In the genomic region with DNA sequence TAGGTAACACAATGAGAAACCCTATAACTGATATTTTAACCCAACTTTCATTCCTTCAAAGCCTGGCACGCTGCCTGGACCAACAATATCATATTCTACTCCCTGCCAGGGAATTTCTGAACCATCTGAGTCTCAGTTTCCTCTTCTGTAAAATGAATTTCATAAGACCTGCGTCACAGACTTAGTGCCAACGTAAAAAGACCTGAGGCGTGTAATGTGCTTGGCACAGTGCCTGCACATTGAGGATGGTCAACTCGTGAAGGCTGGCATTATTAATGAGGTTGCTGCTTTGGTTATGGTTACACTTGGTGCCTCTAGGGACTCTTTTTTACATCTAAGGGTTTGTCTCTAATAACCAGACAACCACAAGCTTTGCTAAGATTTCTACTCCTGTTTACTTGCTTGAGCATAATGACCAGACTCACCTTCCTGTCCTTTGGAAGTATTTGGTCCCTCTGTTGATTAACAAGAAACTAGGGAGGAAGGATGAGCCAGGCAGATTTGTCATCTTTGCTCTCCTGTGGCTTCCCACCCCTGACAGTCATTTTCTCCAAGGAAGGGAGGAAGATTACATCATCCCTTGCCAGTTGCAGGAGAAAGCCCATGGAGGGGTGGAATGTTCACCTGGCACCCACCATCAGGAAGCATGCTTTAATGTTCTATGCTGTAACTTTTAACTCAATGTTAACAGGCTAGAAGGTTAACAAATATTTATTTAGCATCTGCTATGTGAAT, we compare ENCODE assay signal across 12 cellular contexts.
DNase-seq lines count a peak whose midpoint lies in the region; ATAC-seq and TF ChIP-seq lines count a peak whose summit lies in the region.
"Had no signal": no experiment of that assay in that cellular context is flagged by ENCODE, and none has a peak within 500 bp of the region (broad histone marks: within the 10 kb centered on the region; RNA-seq: fewer than 3 reads in every experiment).

No MANE protein-coding gene starts in this region.

- CTCF ChIA-PET in SK-N-SH (lab: Yijun Ruan, JAX) = no interaction called here

- peaks cover 70% of the 10 kb centered on the region for H3F3A ChIP-seq in SK-N-SH (replicated peaks; ENCODE audit: insufficient read depth)

- TF ChIP-seq EP300 in SK-N-SH (IDR thresholded peaks at IDR 0.05; ENCODE audit: borderline replicate concordance in 1 of 2, low read depth in 1 of 2, low read length in 1 of 2) = peak in 1 of 2 experiments; percentile 57; a peak in 1 of 4 replicates

- TF ChIP-seq RAD21 in SK-N-SH (IDR thresholded peaks at IDR 0.05; ENCODE audit: low read length) = no peak

- H3K36me3 ChIP-seq in SK-N-SH (replicated peaks in 1 of 2; ENCODE audit: control insufficient read depth in 1 of 2, insufficient read depth in 2 of 2, low read length in 1 of 2) (peaks cover 19 to 42% of the 10 kb centered on the region in 2 experiments), heart left ventricle (no peaks in the 10 kb centered on the region)

- intact Hi-C loops in heart left ventricle (cut with DNase I) = no loop called here

- ATAC-seq in left lobe of liver (no peak), heart left ventricle (no peak)

- H3K9me3 ChIP-seq in SK-N-SH (no peaks in the 10 kb centered on the region), heart left ventricle (no peaks in the 10 kb centered on the region)
- H3K9me3 ChIP-seq: esophagus squamous epithelium had no signal

- TF ChIP-seq CTCF in SK-N-SH (IDR thresholded peaks at IDR 0.05) (no peak), fibroblast of pulmonary artery (IDR thresholded peaks at IDR 0.05; ENCODE audit: low read length, missing control alignments) (no peak), heart left ventricle (IDR thresholded peaks at IDR 0.05) (no peak)

- H3K27me3 ChIP-seq in SK-N-SH (ENCODE audit: insufficient read depth) = no peaks in the 10 kb centered on the region
- no peaks in the 10 kb centered on the region for H3K27me3 ChIP-seq in heart left ventricle
- H3K27me3 ChIP-seq: esophagus squamous epithelium had no signal

- DNase-seq in ACHN (peak; percentile 25), HS-5 (ENCODE audit: low read depth) (peak; percentile 19), SK-N-SH (no peak), fibroblast of pulmonary artery (ENCODE audit: low read depth) (peak; percentile 64), left lobe of liver (ENCODE audit: low spot score) (no peak), heart left ventricle (no peak), caudate nucleus (lab: John Stamatoyannopoulos, UW) (no peak), substantia nigra (lab: John Stamatoyannopoulos, UW) (no peak)
- DNase-seq: activated naive CD4-positive, alpha-beta T cell treated with anti-CD3 and anti-CD28 coated beads, Interleukin-2, amount 50 U/mL, for 16 hours; DMS53; esophagus squamous epithelium; NCI-H1436 had no signal

- in situ Hi-C loops in ACHN (cut with HindIII; ENCODE audit: low pct_ligation_motif_present, low pct_unique_long_range_greater_than_20kb, low sequenced_read_pairs) = no loop called here

- no peaks in the 10 kb centered on the region for H3K9me2 ChIP-seq in SK-N-SH

- no peak overlapping the region for H2AFZ ChIP-seq in SK-N-SH (ENCODE audit: low read depth)

- WGBS in SK-N-SH (ENCODE audit: low lambda C conversion rate) = 35% methylated on average over 5 of the region's 5 CpGs
- 74 to 86% (median 78%) methylated on average over 5 of the region's 5 CpGs for WGBS in heart left ventricle, 4 donors

- no peaks in the 10 kb centered on the region for H4K20me1 ChIP-seq in SK-N-SH (ENCODE audit: insufficient read depth)

- TF ChIP-seq POLR2A in heart left ventricle (IDR thresholded peaks at IDR 0.05) = no peak

- H3K27ac ChIP-seq in SK-N-SH (ENCODE audit: low read depth in 2 of 2, low read length in 1 of 2) (peak overlapping the region; percentile 11 to 100; a peak in 3 of 4 replicates), heart left ventricle (no peak overlapping the region), caudate nucleus (ENCODE audit: low read depth, low read length) (no peak overlapping the region), substantia nigra (ENCODE audit: low read depth, low read length, poor library complexity, severe bottlenecking) (no peak overlapping the region)
- H3K27ac ChIP-seq: esophagus squamous epithelium had no signal

- H3K9ac ChIP-seq in SK-N-SH = peak overlapping the region; percentile 74

- POLR2A ChIA-PET in SK-N-SH (lab: Yijun Ruan, JAX) = no interaction called here

- H3K4me1 ChIP-seq in SK-N-SH (ENCODE audit: control insufficient read depth in 1 of 2, insufficient read depth in 2 of 2, low read depth in 1 of 2, low read length in 1 of 2) = peaks cover 0 to 69% of the 10 kb centered on the region in 2 experiments; a peak in 3 of 4 replicates
- H3K4me1 ChIP-seq in heart left ventricle = peaks cover 0 to 9% (median 0%) of the 10 kb centered on the region in 12 donors
- H3K4me1 ChIP-seq: esophagus squamous epithelium had no signal

- H3K4me3 ChIP-seq in SK-N-SH (ENCODE audit: low read depth in 2 of 2, low read length in 1 of 2) (no peak overlapping the region), fibroblast of pulmonary artery (replicated peaks; ENCODE audit: low read depth, low read length) (no peak overlapping the region), heart left ventricle (no peak overlapping the region)
- H3K4me3 ChIP-seq: esophagus squamous epithelium had no signal

- H3K4me2 ChIP-seq in SK-N-SH = peak overlapping the region; percentile 54

- peaks cover 37% of the 10 kb centered on the region for H3K79me2 ChIP-seq in SK-N-SH (ENCODE audit: insufficient read depth)

TF ChIP-seq in SK-N-SH, 30 proteins besides CTCF, POLR2A, EP300 and RAD21 (continues in another document):
- TF ChIP-seq ELF1 (IDR thresholded peaks at IDR 0.05) = no peak
- TF ChIP-seq GATA2 (CRISPR knock-in tag; IDR thresholded peaks at IDR 0.05) = no peak
- no peak for TF ChIP-seq NRF1 (IDR thresholded peaks at IDR 0.05; ENCODE audit: low read depth, low read length)
- TF ChIP-seq FOSL2 (IDR thresholded peaks at IDR 0.05; ENCODE audit: borderline replicate concordance, low read depth) = peak; percentile 48; the same call in 1 of the 2 replicates
- no peak for TF ChIP-seq SMC3 (IDR thresholded peaks at IDR 0.05; ENCODE audit: low read depth, low read length)
- no peak; the same call in 1 of the 2 replicates for TF ChIP-seq POLR2AphosphoS5 (IDR thresholded peaks at IDR 0.05; ENCODE audit: low read depth, low read length)
- TF ChIP-seq, protein P1, sequence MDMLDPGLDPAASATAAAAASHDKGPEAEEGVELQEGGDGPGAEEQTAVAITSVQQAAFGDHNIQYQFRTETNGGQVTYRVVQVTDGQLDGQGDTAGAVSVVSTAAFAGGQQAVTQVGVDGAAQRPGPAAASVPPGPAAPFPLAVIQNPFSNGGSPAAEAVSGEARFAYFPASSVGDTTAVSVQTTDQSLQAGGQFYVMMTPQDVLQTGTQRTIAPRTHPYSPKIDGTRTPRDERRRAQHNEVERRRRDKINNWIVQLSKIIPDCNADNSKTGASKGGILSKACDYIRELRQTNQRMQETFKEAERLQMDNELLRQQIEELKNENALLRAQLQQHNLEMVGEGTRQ (IDR thresholded peaks at IDR 0.05; ENCODE audit: borderline replicate concordance, low read depth, low read length) = no peak
- TF ChIP-seq, protein P2, sequence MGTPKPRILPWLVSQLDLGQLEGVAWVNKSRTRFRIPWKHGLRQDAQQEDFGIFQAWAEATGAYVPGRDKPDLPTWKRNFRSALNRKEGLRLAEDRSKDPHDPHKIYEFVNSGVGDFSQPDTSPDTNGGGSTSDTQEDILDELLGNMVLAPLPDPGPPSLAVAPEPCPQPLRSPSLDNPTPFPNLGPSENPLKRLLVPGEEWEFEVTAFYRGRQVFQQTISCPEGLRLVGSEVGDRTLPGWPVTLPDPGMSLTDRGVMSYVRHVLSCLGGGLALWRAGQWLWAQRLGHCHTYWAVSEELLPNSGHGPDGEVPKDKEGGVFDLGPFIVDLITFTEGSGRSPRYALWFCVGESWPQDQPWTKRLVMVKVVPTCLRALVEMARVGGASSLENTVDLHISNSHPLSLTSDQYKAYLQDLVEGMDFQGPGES (IDR thresholded peaks at IDR 0.05; ENCODE audit: low read depth, low read length) = no peak
- no peak for TF ChIP-seq FOXM1 (IDR thresholded peaks at IDR 0.05; ENCODE audit: low read depth)
- TF ChIP-seq, protein P3, sequence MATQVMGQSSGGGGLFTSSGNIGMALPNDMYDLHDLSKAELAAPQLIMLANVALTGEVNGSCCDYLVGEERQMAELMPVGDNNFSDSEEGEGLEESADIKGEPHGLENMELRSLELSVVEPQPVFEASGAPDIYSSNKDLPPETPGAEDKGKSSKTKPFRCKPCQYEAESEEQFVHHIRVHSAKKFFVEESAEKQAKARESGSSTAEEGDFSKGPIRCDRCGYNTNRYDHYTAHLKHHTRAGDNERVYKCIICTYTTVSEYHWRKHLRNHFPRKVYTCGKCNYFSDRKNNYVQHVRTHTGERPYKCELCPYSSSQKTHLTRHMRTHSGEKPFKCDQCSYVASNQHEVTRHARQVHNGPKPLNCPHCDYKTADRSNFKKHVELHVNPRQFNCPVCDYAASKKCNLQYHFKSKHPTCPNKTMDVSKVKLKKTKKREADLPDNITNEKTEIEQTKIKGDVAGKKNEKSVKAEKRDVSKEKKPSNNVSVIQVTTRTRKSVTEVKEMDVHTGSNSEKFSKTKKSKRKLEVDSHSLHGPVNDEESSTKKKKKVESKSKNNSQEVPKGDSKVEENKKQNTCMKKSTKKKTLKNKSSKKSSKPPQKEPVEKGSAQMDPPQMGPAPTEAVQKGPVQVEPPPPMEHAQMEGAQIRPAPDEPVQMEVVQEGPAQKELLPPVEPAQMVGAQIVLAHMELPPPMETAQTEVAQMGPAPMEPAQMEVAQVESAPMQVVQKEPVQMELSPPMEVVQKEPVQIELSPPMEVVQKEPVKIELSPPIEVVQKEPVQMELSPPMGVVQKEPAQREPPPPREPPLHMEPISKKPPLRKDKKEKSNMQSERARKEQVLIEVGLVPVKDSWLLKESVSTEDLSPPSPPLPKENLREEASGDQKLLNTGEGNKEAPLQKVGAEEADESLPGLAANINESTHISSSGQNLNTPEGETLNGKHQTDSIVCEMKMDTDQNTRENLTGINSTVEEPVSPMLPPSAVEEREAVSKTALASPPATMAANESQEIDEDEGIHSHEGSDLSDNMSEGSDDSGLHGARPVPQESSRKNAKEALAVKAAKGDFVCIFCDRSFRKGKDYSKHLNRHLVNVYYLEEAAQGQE (IDR thresholded peaks at IDR 0.05; ENCODE audit: low read depth, low read length) = no peak
- TF ChIP-seq TAF1 (IDR thresholded peaks at IDR 0.05; ENCODE audit: borderline replicate concordance, low read depth, low read length) = no peak
- TF ChIP-seq, protein P4, sequence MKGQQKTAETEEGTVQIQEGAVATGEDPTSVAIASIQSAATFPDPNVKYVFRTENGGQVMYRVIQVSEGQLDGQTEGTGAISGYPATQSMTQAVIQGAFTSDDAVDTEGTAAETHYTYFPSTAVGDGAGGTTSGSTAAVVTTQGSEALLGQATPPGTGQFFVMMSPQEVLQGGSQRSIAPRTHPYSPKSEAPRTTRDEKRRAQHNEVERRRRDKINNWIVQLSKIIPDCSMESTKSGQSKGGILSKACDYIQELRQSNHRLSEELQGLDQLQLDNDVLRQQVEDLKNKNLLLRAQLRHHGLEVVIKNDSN (IDR thresholded peaks at IDR 0.05; ENCODE audit: borderline replicate concordance, low read depth) = no peak

Comparison
In these comparisons a context has a peak if more than half of its experiments do, and no peak if none do; other contexts are left out.
1. DNase-seq: peak in ACHN (single experiment), HS-5 (single experiment) and fibroblast of pulmonary artery (single experiment); none in SK-N-SH (single experiment), left lobe of liver (single experiment), heart left ventricle (0 of 5), caudate nucleus (0 of 61) and substantia nigra (0 of 49).
2. H3K27ac ChIP-seq: peak in SK-N-SH (2 of 2); none in heart left ventricle (0 of 12), caudate nucleus (single experiment) and substantia nigra (single experiment).